15 cellular contexts compared by ENCODE assay signal in genomic region chr15:77481670-77482069, GRCh38.
DNase-seq lines count a peak whose midpoint lies in the region; ATAC-seq and TF ChIP-seq lines count a peak whose summit lies in the region.
"Had no signal": no experiment of that assay in that cellular context is flagged by ENCODE, and none has a peak within 500 bp of the region (broad histone marks: within the 10 kb centered on the region; RNA-seq: fewer than 3 reads in every experiment).

No MANE protein-coding gene starts in this region.

- H3K4me1 Mint-ChIP-seq in WTC11 = peaks cover 55% of the 10 kb centered on the region

- no peak for DNase-seq in WTC11 (ENCODE audit: low spot score)
- no peak for DNase-seq in heart right ventricle
- peak; percentile 34 for DNase-seq in skeletal muscle cell (ENCODE audit: low read depth)
- DNase-seq in stimulated activated CD4-positive, alpha-beta T cell treated with anti-CD3 and anti-CD28 coated beads, Interleukin-15, amount 100 ng/mL, for 24 hours = no peak
- DNase-seq: activated naive CD8-positive, alpha-beta T cell treated with anti-CD3 and anti-CD28 coated beads, Interleukin-2, amount 10 ng/mL, durations not matched to agents 7 days and 5 days; Caco-2; KBM-7; NCI-H2171 treated with DMSO at 0.1 percent for 48 hours; Peyer's patch; small intestine; T1000 had no signal

- POLR2A ChIA-PET in WTC11 (lab: Charles Lee) = no interaction called here

- CTCF ChIA-PET in WTC11 (lab: Charles Lee) = interaction anchor here (1.0 to 4.7 kb wide), 3 partner anchors 15 to 394 kb away, joined by 4 to 28 read pairs (median 7); no protein-coding TSS in a partner anchor

- H3K4me1 ChIP-seq in HUES48 (ENCODE audit: control insufficient read depth, insufficient read depth, low read length) (peaks cover 39% of the 10 kb centered on the region), heart right ventricle (peaks cover 5 to 68% (median 47%) of the 10 kb centered on the region in 9 donors)
- H3K4me1 ChIP-seq: Caco-2, Peyer's patch had no signal

- peaks cover 62% of the 10 kb centered on the region for H3K36me3 ChIP-seq in HUES48 (ENCODE audit: control insufficient read depth, insufficient read depth, low read length)
- peaks cover 0 to 89% (median 22%) of the 10 kb centered on the region in 9 donors for H3K36me3 ChIP-seq in heart right ventricle

- H3K9ac ChIP-seq in HUES48 (ENCODE audit: low read depth, low read length) = no peak overlapping the region

- ATAC-seq in WTC11 = no peak
- ATAC-seq in heart right ventricle = peak; percentile 39 to 90 (median 64)
- ATAC-seq in HG03135 (IDR thresholded peaks at IDR 0.05; ENCODE audit: unreplicated experiment) = no peak
- no peak for ATAC-seq in GM18520 (IDR thresholded peaks at IDR 0.05; ENCODE audit: unreplicated experiment)
- ATAC-seq: HCT116 had no signal

- TF ChIP-seq CTCF in WTC11 (IDR thresholded peaks at IDR 0.05) (no peak), heart right ventricle (IDR thresholded peaks at IDR 0.05) (no peak)

- intact Hi-C loops in heart right ventricle (cut with DNase I) = loop anchor here in 2 of 10 donors (5.0 kb wide), 2 partner anchors 59 to 289 kb away; partner anchors contain the start of genes HMG20A (in 1 of the 2) and PEAK1 (in 1 of the 2)

- H3K4me3 Mint-ChIP-seq in WTC11 = no peak overlapping the region
- H3K4me3 Mint-ChIP-seq: activated naive CD8-positive, alpha-beta T cell treated with anti-CD3 and anti-CD28 coated beads, Interleukin-2, amount 10 ng/mL, durations not matched to agents 7 days and 5 days had no signal

- H3K27ac Mint-ChIP-seq in WTC11 = peak overlapping the region; percentile 58
- H3K27ac Mint-ChIP-seq: activated naive CD8-positive, alpha-beta T cell treated with anti-CD3 and anti-CD28 coated beads, Interleukin-2, amount 10 ng/mL, durations not matched to agents 7 days and 5 days had no signal

- H3K27me3 ChIP-seq in HUES48 (ENCODE audit: control insufficient read depth, insufficient read depth, low read length) = no peaks in the 10 kb centered on the region
- no peaks in the 10 kb centered on the region for H3K27me3 ChIP-seq in heart right ventricle
- H3K27me3 ChIP-seq: Peyer's patch had no signal

- no peaks in the 10 kb centered on the region for H3K9me3 Mint-ChIP-seq in WTC11
- H3K9me3 Mint-ChIP-seq: activated naive CD8-positive, alpha-beta T cell treated with anti-CD3 and anti-CD28 coated beads, Interleukin-2, amount 10 ng/mL, durations not matched to agents 7 days and 5 days had no signal

- H3K27me3 Mint-ChIP-seq in WTC11 (ENCODE audit: low read depth) = no peaks in the 10 kb centered on the region
- H3K27me3 Mint-ChIP-seq: activated naive CD8-positive, alpha-beta T cell treated with anti-CD3 and anti-CD28 coated beads, Interleukin-2, amount 10 ng/mL, durations not matched to agents 7 days and 5 days had no signal

- H3K4me3 ChIP-seq in HUES48 (ENCODE audit: low read depth, low read length) = no peak overlapping the region
- H3K4me3 ChIP-seq in heart right ventricle = no peak overlapping the region
- no peak overlapping the region for H3K4me3 ChIP-seq in skeletal muscle cell (ENCODE audit: low read depth, low read length)
- H3K4me3 ChIP-seq: Peyer's patch had no signal

- peaks cover 48% of the 10 kb centered on the region for H3K36me3 Mint-ChIP-seq in WTC11

- WGBS in heart right ventricle, 2 donors = 4 to 19% methylated on average over 1 of the region's 1 CpG

- peak overlapping the region; percentile 79 for H3K27ac ChIP-seq in HUES48 (ENCODE audit: low read depth, low read length)
- peak overlapping the region; percentile 20 to 85 (median 60) for H3K27ac ChIP-seq in heart right ventricle
- H3K27ac ChIP-seq: Peyer's patch had no signal

- no peaks in the 10 kb centered on the region for H3K9me3 ChIP-seq in HUES48 (ENCODE audit: control insufficient read depth, insufficient read depth, low read length)
- H3K9me3 ChIP-seq in heart right ventricle = no peaks in the 10 kb centered on the region
- H3K9me3 ChIP-seq: Caco-2, Peyer's patch had no signal

TF ChIP-seq in WTC11, 78 proteins besides CTCF, POLR2A, EP300 and RAD21:
- TF ChIP-seq CBFB (CRISPR knock-in tag; IDR thresholded peaks at IDR 0.05; ENCODE audit: low read depth) (no peak), RELA (CRISPR knock-in tag; IDR thresholded peaks at IDR 0.05; ENCODE audit: borderline replicate concordance) (no peak), GTF2I (CRISPR knock-in tag; conservative IDR thresholded peaks at IDR 0.05) (no peak), CREM (CRISPR knock-in tag; IDR thresholded peaks at IDR 0.05) (no peak), MXD4 (CRISPR knock-in tag; IDR thresholded peaks at IDR 0.05; ENCODE audit: borderline replicate concordance) (no peak), EMX1 (CRISPR knock-in tag; IDR thresholded peaks at IDR 0.05) (no peak)

Comparison
In these comparisons a context has a peak if more than half of its experiments do, and no peak if none do; other contexts are left out.
1. ATAC-seq: peak in heart right ventricle (8 of 8); none in WTC11 (single experiment), HG03135 (single experiment) and GM18520 (single experiment).